In the genomic region with DNA sequence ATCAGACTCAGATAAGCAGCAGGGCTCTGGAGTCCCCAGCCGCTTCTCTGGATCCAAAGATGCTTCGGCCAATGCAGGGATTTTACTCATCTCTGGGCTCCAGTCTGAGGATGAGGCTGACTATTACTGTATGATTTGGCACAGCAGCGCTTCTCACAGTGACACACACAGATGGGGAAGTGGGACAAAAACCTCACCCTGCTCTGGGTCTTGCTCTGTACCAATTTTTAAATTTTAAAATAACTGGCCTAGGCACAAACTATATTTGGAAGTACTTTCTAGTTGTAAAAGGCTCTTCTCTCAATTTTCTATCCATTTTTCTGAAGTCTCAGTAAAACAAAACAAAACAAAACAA, we compare ENCODE assay signal across 28 cellular contexts.
"Had no signal": no experiment of that assay in that cellular context is flagged by ENCODE, and none has a peak within 500 bp of the region (broad histone marks: within the 10 kb centered on the region; RNA-seq: fewer than 3 reads in every experiment).

No MANE protein-coding gene starts in this region.

- H3K4me3 Mint-ChIP-seq: activated naive CD4-positive, alpha-beta T cell treated with anti-CD3 and anti-CD28 coated beads, Interleukin-2, amount 10 ng/mL, durations not matched to agents 7 days and 5 days; activated naive CD8-positive, alpha-beta T cell treated with anti-CD3 and anti-CD28 coated beads, Interleukin-2, amount 10 ng/mL, durations not matched to agents 7 days and 5 days; activated T-cell treated with anti-CD3 and anti-CD28 coated beads, Interleukin-2, amount 50 U/mL, for 72 hours; brain; effector memory CD8-positive, alpha-beta T cell; mesothelial cell of epicardium; naive thymus-derived CD4-positive, alpha-beta T cell had no signal

- H3K27ac ChIP-seq: ascending aorta, cardiac muscle cell, coronary artery, dorsolateral prefrontal cortex, gastroesophageal sphincter, hepatocyte, parathyroid adenoma, psoas muscle, testis, transverse colon had no signal

- H3K27ac Mint-ChIP-seq: activated naive CD4-positive, alpha-beta T cell treated with anti-CD3 and anti-CD28 coated beads, Interleukin-2, amount 10 ng/mL, durations not matched to agents 7 days and 5 days; activated naive CD8-positive, alpha-beta T cell treated with anti-CD3 and anti-CD28 coated beads, Interleukin-2, amount 10 ng/mL, durations not matched to agents 7 days and 5 days; activated T-cell treated with anti-CD3 and anti-CD28 coated beads, Interleukin-2, amount 50 U/mL, for 72 hours; brain; effector memory CD8-positive, alpha-beta T cell; mesothelial cell of epicardium had no signal

- H3K4me3 ChIP-seq: ascending aorta, cardiac muscle cell, coronary artery, dorsolateral prefrontal cortex, gastroesophageal sphincter, hepatocyte, psoas muscle, smooth muscle cell, testis, transverse colon had no signal

- H2AFZ ChIP-seq: hepatocyte, parathyroid adenoma had no signal

- H3K36me3 Mint-ChIP-seq: activated naive CD4-positive, alpha-beta T cell treated with anti-CD3 and anti-CD28 coated beads, Interleukin-2, amount 10 ng/mL, durations not matched to agents 7 days and 5 days; activated naive CD8-positive, alpha-beta T cell treated with anti-CD3 and anti-CD28 coated beads, Interleukin-2, amount 10 ng/mL, durations not matched to agents 7 days and 5 days; brain; mesothelial cell of epicardium; naive thymus-derived CD4-positive, alpha-beta T cell had no signal

- DNase-seq: activated effector memory CD4-positive, alpha-beta T cell treated with Interleukin-2 at 50 U/mL for 16 hours; activated naive CD4-positive, alpha-beta T cell treated with anti-CD3 and anti-CD28 coated beads, Interleukin-2, amount 10 ng/mL, durations not matched to agents 7 days and 5 days; activated naive CD8-positive, alpha-beta T cell treated with anti-CD3 and anti-CD28 coated beads, Interleukin-2, amount 10 ng/mL, durations not matched to agents 7 days and 5 days; activated T-cell treated with anti-CD3 and anti-CD28 coated beads for 4 hours; activated T-cell treated with anti-CD3 and anti-CD28 coated beads, Interleukin-2, amount 50 U/mL, for 72 hours; dorsolateral prefrontal cortex; effector memory CD8-positive, alpha-beta T cell; erythroblast; left cardiac atrium; mammary epithelial cell; naive thymus-derived CD4-positive, alpha-beta T cell; psoas muscle; stimulated activated CD4-positive, alpha-beta T cell treated with anti-CD3 and anti-CD28 coated beads, Interleukin-1b, Interleukin-23, amount 100 ng/mL, for 48 hours; stimulated activated CD4-positive, alpha-beta T cell treated with anti-CD3 and anti-CD28 coated beads, Interleukin-4, amount 100 ng/mL, for 4 hours; stimulated activated CD8-positive, alpha-beta memory T cell treated with anti-CD3 and anti-CD28 coated beads, Interleukin-4, amount 100 ng/mL, for 48 hours; stimulated activated naive CD4-positive, alpha-beta T cell; testis had no signal

- H3K9me3 ChIP-seq: ascending aorta, gastroesophageal sphincter, psoas muscle, testis, transverse colon had no signal

- H3K9me3 Mint-ChIP-seq: activated naive CD4-positive, alpha-beta T cell treated with anti-CD3 and anti-CD28 coated beads, Interleukin-2, amount 10 ng/mL, durations not matched to agents 7 days and 5 days; activated naive CD8-positive, alpha-beta T cell treated with anti-CD3 and anti-CD28 coated beads, Interleukin-2, amount 10 ng/mL, durations not matched to agents 7 days and 5 days; activated T-cell treated with anti-CD3 and anti-CD28 coated beads, Interleukin-2, amount 50 U/mL, for 72 hours; brain; effector memory CD8-positive, alpha-beta T cell; mesothelial cell of epicardium; naive thymus-derived CD4-positive, alpha-beta T cell had no signal

- H3K4me2 ChIP-seq: hepatocyte, smooth muscle cell had no signal

- H3K36me3 ChIP-seq: ascending aorta, cardiac muscle cell, gastroesophageal sphincter, transverse colon had no signal

- H3K79me2 ChIP-seq: hepatocyte, parathyroid adenoma had no signal

- H3K27me3 ChIP-seq: ascending aorta, cardiac muscle cell, testis had no signal

- H3K4me1 Mint-ChIP-seq: activated naive CD4-positive, alpha-beta T cell treated with anti-CD3 and anti-CD28 coated beads, Interleukin-2, amount 10 ng/mL, durations not matched to agents 7 days and 5 days; activated naive CD8-positive, alpha-beta T cell treated with anti-CD3 and anti-CD28 coated beads, Interleukin-2, amount 10 ng/mL, durations not matched to agents 7 days and 5 days; mesothelial cell of epicardium had no signal

- ATAC-seq: effector memory CD8-positive, alpha-beta T cell; gastroesophageal sphincter; left cardiac atrium; naive thymus-derived CD4-positive, alpha-beta T cell; psoas muscle had no signal

- H3K4me1 ChIP-seq: ascending aorta, gastroesophageal sphincter, parathyroid adenoma, psoas muscle, transverse colon had no signal

- H3K9ac ChIP-seq: parathyroid adenoma had no signal

- FAIRE-seq: keratinocyte had no signal
